ENCODE assay signal across 2 cellular contexts in the genomic region with DNA sequence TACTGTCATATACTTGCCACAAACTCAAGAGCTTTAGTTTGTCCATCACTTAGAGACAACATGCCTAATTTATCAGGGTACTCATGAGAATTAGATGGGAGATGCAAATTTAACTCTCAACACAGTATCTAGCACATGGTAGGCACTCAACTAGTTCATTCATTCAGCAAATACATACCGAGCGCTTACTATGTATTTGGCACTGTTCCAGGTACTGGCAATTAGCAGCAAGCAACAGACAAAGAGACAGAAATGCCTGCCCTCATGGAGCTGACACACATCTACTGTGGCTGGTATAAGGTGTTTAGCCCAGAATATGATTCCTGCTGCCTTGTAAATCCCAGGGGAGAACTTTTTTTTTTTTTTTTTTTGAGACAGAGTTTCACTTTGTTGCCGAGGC.
A peak's percentile ranks its signal among the peaks of the same experiment; 100 is the strongest.
TF ChIP-seq lines count a peak whose summit lies in the region.

No MANE protein-coding gene starts in this region.

TF ChIP-seq in SK-N-SH, 30 proteins besides CTCF, POLR2A, EP300 and RAD21:
- no peak for TF ChIP-seq RCOR1 (IDR thresholded peaks at IDR 0.05; ENCODE audit: low read length)
- no peak for TF ChIP-seq POLR2AphosphoS5 (IDR thresholded peaks at IDR 0.05; ENCODE audit: low read depth, low read length)
- TF ChIP-seq FOSL2 (IDR thresholded peaks at IDR 0.05; ENCODE audit: borderline replicate concordance, low read depth), result no peak
- 0 out of 2 replicates have a peak, but pooled peaks have one; percentile 5 for TF ChIP-seq NFIC (IDR thresholded peaks at IDR 0.05; ENCODE audit: borderline replicate concordance)
TF ChIP-seq in SK-N-SH: peak in this region for 1.

TF ChIP-seq in SK-N-SH treated with all-trans-retinoic acid at 6 μM for 48 hours, 23 proteins besides CTCF, POLR2A, EP300 and RAD21:
- TF ChIP-seq ZNF70 (CRISPR knock-in tag; IDR thresholded peaks at IDR 0.05) (no peak), ESRRG (CRISPR knock-in tag; IDR thresholded peaks at IDR 0.05) (no peak), CSDC2 (CRISPR knock-in tag; IDR thresholded peaks at IDR 0.05) (no peak), ZNF8 (CRISPR knock-in tag; IDR thresholded peaks at IDR 0.05) (no peak), BACH2 (CRISPR knock-in tag; IDR thresholded peaks at IDR 0.05; ENCODE audit: borderline replicate concordance) (no peak), RARB (CRISPR knock-in tag; IDR thresholded peaks at IDR 0.05) (no peak)
- TF ChIP-seq, protein P1, sequence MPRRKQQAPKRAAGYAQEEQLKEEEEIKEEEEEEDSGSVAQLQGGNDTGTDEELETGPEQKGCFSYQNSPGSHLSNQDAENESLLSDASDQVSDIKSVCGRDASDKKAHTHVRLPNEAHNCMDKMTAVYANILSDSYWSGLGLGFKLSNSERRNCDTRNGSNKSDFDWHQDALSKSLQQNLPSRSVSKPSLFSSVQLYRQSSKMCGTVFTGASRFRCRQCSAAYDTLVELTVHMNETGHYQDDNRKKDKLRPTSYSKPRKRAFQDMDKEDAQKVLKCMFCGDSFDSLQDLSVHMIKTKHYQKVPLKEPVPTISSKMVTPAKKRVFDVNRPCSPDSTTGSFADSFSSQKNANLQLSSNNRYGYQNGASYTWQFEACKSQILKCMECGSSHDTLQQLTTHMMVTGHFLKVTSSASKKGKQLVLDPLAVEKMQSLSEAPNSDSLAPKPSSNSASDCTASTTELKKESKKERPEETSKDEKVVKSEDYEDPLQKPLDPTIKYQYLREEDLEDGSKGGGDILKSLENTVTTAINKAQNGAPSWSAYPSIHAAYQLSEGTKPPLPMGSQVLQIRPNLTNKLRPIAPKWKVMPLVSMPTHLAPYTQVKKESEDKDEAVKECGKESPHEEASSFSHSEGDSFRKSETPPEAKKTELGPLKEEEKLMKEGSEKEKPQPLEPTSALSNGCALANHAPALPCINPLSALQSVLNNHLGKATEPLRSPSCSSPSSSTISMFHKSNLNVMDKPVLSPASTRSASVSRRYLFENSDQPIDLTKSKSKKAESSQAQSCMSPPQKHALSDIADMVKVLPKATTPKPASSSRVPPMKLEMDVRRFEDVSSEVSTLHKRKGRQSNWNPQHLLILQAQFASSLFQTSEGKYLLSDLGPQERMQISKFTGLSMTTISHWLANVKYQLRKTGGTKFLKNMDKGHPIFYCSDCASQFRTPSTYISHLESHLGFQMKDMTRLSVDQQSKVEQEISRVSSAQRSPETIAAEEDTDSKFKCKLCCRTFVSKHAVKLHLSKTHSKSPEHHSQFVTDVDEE (CRISPR knock-in tag; IDR thresholded peaks at IDR 0.05), result no peak
